ENCODE assay signal across 8 cellular contexts in genomic region chr3:25831578-25831977, GRCh38.
DNase-seq lines count a peak whose midpoint lies in the region; ATAC-seq and TF ChIP-seq lines count a peak whose summit lies in the region.
"Had no signal": no experiment of that assay in that cellular context is flagged by ENCODE, and none has a peak within 500 bp of the region (broad histone marks: within the 10 kb centered on the region; RNA-seq: fewer than 3 reads in every experiment).

No MANE protein-coding gene starts in this region.

- no peaks in the 10 kb centered on the region for H3F3A ChIP-seq in Loucy (ENCODE audit: low read depth)

- no peaks in the 10 kb centered on the region for H3K9me2 ChIP-seq in Loucy (replicated peaks; ENCODE audit: low read depth, low read length)

- no peak for DNase-seq in GM10266 (ENCODE audit: extremely low spot score)
- peak; percentile 48 for DNase-seq in astrocyte of the spinal cord (ENCODE audit: low read depth, low spot score)
- no peak for DNase-seq in nephron progenitor cell
- DNase-seq: activated CD4-positive, alpha-beta T cell treated with anti-CD3 and anti-CD28 coated beads, Interleukin-2, amount 10 ng/mL, durations not matched to agents 24 days and 14 days had no signal

- ATAC-seq in GM19328 (IDR thresholded peaks at IDR 0.05; ENCODE audit: unreplicated experiment): no peak
- no peak for ATAC-seq in HG02870 (IDR thresholded peaks at IDR 0.05; ENCODE audit: unreplicated experiment)
- ATAC-seq in HG02884 (IDR thresholded peaks at IDR 0.05; ENCODE audit: unreplicated experiment): no peak

- TF ChIP-seq CTCF in GM10266 (IDR thresholded peaks at IDR 0.05; ENCODE audit: control insufficient read depth, insufficient read depth, low read depth, missing control alignments) (peak; percentile 25), Loucy (conservative IDR thresholded peaks at IDR 0.05; ENCODE audit: low read length) (peak; percentile 75), astrocyte of the spinal cord (IDR thresholded peaks at IDR 0.05; ENCODE audit: low read depth, low read length) (peak; percentile 45), nephron progenitor cell (IDR thresholded peaks at IDR 0.05) (peak; percentile 15)

- no peak overlapping the region for H2AFZ ChIP-seq in Loucy (ENCODE audit: low read length)

- no peaks in the 10 kb centered on the region for H3K4me1 Mint-ChIP-seq in nephron progenitor cell

- H3K4me3 Mint-ChIP-seq in nephron progenitor cell: no peak overlapping the region
- H3K4me3 Mint-ChIP-seq: activated CD4-positive, alpha-beta T cell treated with anti-CD3 and anti-CD28 coated beads, Interleukin-2, amount 10 ng/mL, durations not matched to agents 24 days and 14 days had no signal

- H3K36me3 ChIP-seq in Loucy (ENCODE audit: insufficient read depth, low read length): no peaks in the 10 kb centered on the region

- H3K9me3 Mint-ChIP-seq in nephron progenitor cell: peaks cover 4% of the 10 kb centered on the region
- H3K9me3 Mint-ChIP-seq: activated CD4-positive, alpha-beta T cell treated with anti-CD3 and anti-CD28 coated beads, Interleukin-2, amount 10 ng/mL, durations not matched to agents 24 days and 14 days had no signal

- no peaks in the 10 kb centered on the region for H4K20me1 ChIP-seq in Loucy (ENCODE audit: insufficient read depth, low read length, poor library complexity, severe bottlenecking)

- no peaks in the 10 kb centered on the region for H3K79me2 ChIP-seq in Loucy (ENCODE audit: insufficient read depth, low read length)

- no peak overlapping the region for H3K9ac ChIP-seq in Loucy (ENCODE audit: low read depth, low read length, poor library complexity, severe bottlenecking)

- H3K4me3 ChIP-seq in Loucy (ENCODE audit: low read length, poor library complexity, severe bottlenecking): no peak overlapping the region
- no peak overlapping the region for H3K4me3 ChIP-seq in astrocyte of the spinal cord (ENCODE audit: low read depth, low read length)

- no peak overlapping the region for H3K27ac Mint-ChIP-seq in nephron progenitor cell
- H3K27ac Mint-ChIP-seq: activated CD4-positive, alpha-beta T cell treated with anti-CD3 and anti-CD28 coated beads, Interleukin-2, amount 10 ng/mL, durations not matched to agents 24 days and 14 days had no signal

- in situ Hi-C loops in astrocyte of the spinal cord (cut with HindIII; ENCODE audit: low sequenced_read_pairs): no loop called here

- H3K27me3 Mint-ChIP-seq in nephron progenitor cell (ENCODE audit: low read depth, poor library complexity): no peaks in the 10 kb centered on the region

- no peaks in the 10 kb centered on the region for H3K9me3 ChIP-seq in Loucy (ENCODE audit: insufficient read depth, low read depth, low read length)

- H3K36me3 Mint-ChIP-seq in nephron progenitor cell (ENCODE audit: low read depth): no peaks in the 10 kb centered on the region

- H3K4me1 ChIP-seq in Loucy (ENCODE audit: insufficient read depth, low read length, poor library complexity, severe bottlenecking): peaks cover 20% of the 10 kb centered on the region

- peak overlapping the region; percentile 45 for H3K4me2 ChIP-seq in Loucy (ENCODE audit: low read depth, low read length, poor library complexity, severe bottlenecking)

- no peaks in the 10 kb centered on the region for H3K27me3 ChIP-seq in Loucy (ENCODE audit: insufficient read depth, low read length, poor library complexity, severe bottlenecking)

Comparison
In these comparisons a context has a peak if more than half of its experiments do, and no peak if none do; other contexts are left out.
1. CTCF ChIP-seq: peak in every context shown above with its lines; median percentile 75 in Loucy; 45 in astrocyte of the spinal cord; 25 in GM10266; 15 in nephron progenitor cell.